8 cellular contexts compared by ENCODE assay signal in genomic region chr17:4144411-4144747, GRCh38. TPM values are rescaled to one million over a fixed set of nuclear protein-coding genes. Genes with fewer than 3 reads are reported as not detected.
DNase-seq lines count a peak whose midpoint lies in the region; ATAC-seq and TF ChIP-seq lines count a peak whose summit lies in the region.

No MANE protein-coding gene starts in this region.

- H3K9me3 ChIP-seq in colonic mucosa: no peaks in the 10 kb centered on the region

- TF ChIP-seq CTCF in AG09309 (IDR thresholded peaks at IDR 0.05; ENCODE audit: control insufficient read depth, insufficient read depth, low read depth, low read length, missing control alignments) (no peak), LNCaP clone FGC (IDR thresholded peaks at IDR 0.05; ENCODE audit: control insufficient read depth, extremely low read depth, insufficient read depth) (no peak), colonic mucosa (IDR thresholded peaks at IDR 0.05) (no peak)

- intact Hi-C loops in colonic mucosa (cut with DNase I): no loop called here

- peaks cover 22 to 47% (median 39%) of the 10 kb centered on the region in 4 donors for H3K4me1 Mint-ChIP-seq in naive thymus-derived CD8-positive, alpha-beta T cell

- H3K9ac ChIP-seq in colonic mucosa (ENCODE audit: low read depth in 2 of 2, low read length in 2 of 2): peak overlapping the region; percentile 91 to 99

- no peak for ATAC-seq in naive thymus-derived CD8-positive, alpha-beta T cell

- H3K27ac ChIP-seq in colonic mucosa: peak overlapping the region; percentile 98

- no peaks in the 10 kb centered on the region for H3K9me3 Mint-ChIP-seq in naive thymus-derived CD8-positive, alpha-beta T cell

- no peaks in the 10 kb centered on the region for H3K27me3 ChIP-seq in colonic mucosa

- H3K27me3 Mint-ChIP-seq in naive thymus-derived CD8-positive, alpha-beta T cell: no peaks in the 10 kb centered on the region

- DNase-seq in AG09309 (ENCODE audit: low read depth) (no peak), LNCaP clone FGC (ENCODE audit: low read depth) (no peak), colonic mucosa (peak; percentile 38), SKM-1 (lab: John Stamatoyannopoulos, UW; ENCODE audit: unreplicated experiment) (no peak), NCI-H526 treated with DMSO at 0.1 percent for 48 hours (lab: John Stamatoyannopoulos, UW) (no peak), NOMO-1 treated with dmso at 0.1 percent for 144 hours (lab: John Stamatoyannopoulos, UW; ENCODE audit: unreplicated experiment) (no peak), NCI-H2081 treated with DMSO at 0.1 percent for 48 hours (lab: John Stamatoyannopoulos, UW) (no peak)
- DNase-seq in naive thymus-derived CD8-positive, alpha-beta T cell: peak in 1 of 10 donors; percentile 7

- POLR2A ChIA-PET in naive thymus-derived CD8-positive, alpha-beta T cell (lab: Charles Lee): interaction anchor here (0.6 to 4.1 kb wide), 11 partner anchors 8 to 1098 kb away, joined by 3 to 117 read pairs (median 16); partner anchors contain the start of gene ATP2A3

- no peaks in the 10 kb centered on the region for H3K36me3 ChIP-seq in colonic mucosa

- H3K4me3 Mint-ChIP-seq in naive thymus-derived CD8-positive, alpha-beta T cell: peak overlapping the region; percentile 98 to 100 (median 99)

- H3K27ac Mint-ChIP-seq in naive thymus-derived CD8-positive, alpha-beta T cell: peak overlapping the region; percentile 99 to 100 (median 100)

- H3K4me1 ChIP-seq in colonic mucosa: peaks cover 24% of the 10 kb centered on the region

- H3K4me3 ChIP-seq in AG09309 (ENCODE audit: control insufficient read depth, low read depth, low read length) (peak overlapping the region; percentile 84), LNCaP clone FGC (ENCODE audit: low read depth, low read length) (peak overlapping the region; percentile 88), colonic mucosa (peak overlapping the region; percentile 96)

- H3K36me3 Mint-ChIP-seq in naive thymus-derived CD8-positive, alpha-beta T cell: peaks cover 0 to 10% (median 0%) of the 10 kb centered on the region in 3 donors

RNA-seq across cellular contexts. Expression of gene CYB5D2, which starts 1.4 kb away (rescaled TPM):
- 10 to 100 TPM in 1 of 2 donors, 1 to 10 TPM in 1; 7.8 to 12.2 TPM for total RNA-seq in colonic mucosa
- 10 to 100 TPM; 11.1 to 13.0 TPM for total RNA-seq in naive thymus-derived CD8-positive, alpha-beta T cell
- polyA plus RNA-seq in naive thymus-derived CD8-positive, alpha-beta T cell: 10 to 100 TPM; 13.7 to 17.3 (median 17.1) TPM

RNA-seq across cellular contexts. Expression of gene ZZEF1, which starts 1.5 kb away (rescaled TPM):
- 10 to 100 TPM; 89.8 to 96.1 TPM for total RNA-seq in colonic mucosa
- 10 to 100 TPM; 89.2 to 91.2 TPM for total RNA-seq in naive thymus-derived CD8-positive, alpha-beta T cell
- polyA plus RNA-seq in naive thymus-derived CD8-positive, alpha-beta T cell: 1 to 10 TPM; 3.5 to 7.5 (median 3.7) TPM
